In genomic region chr21:44299458-44300261, GRCh38 we compare ENCODE assay signal across 8 cellular contexts. TPM values are rescaled to one million over a fixed set of nuclear protein-coding genes. Genes with fewer than 3 reads are reported as not detected.
A peak's percentile ranks its signal among the peaks of the same experiment; 100 is the strongest.
DNase-seq lines count a peak whose midpoint lies in the region; ATAC-seq and TF ChIP-seq lines count a peak whose summit lies in the region.

Gene PFKL, plus strand, starts transcription at chr21:44300053. Its CDS starts 53 bp downstream, at chr21:44300106.

- no peaks in the 10 kb centered on the region for H3K36me3 ChIP-seq in tibial nerve

- H3K4me3 Mint-ChIP-seq in activated naive CD8-positive, alpha-beta T cell treated with anti-CD3 and anti-CD28 coated beads for 36 hours, result peak within 1 kb of the TSS; percentile 89

- TF ChIP-seq CTCF in omental fat pad (IDR thresholded peaks at IDR 0.05) (no peak), tibial nerve (IDR thresholded peaks at IDR 0.05) (peak in 2 of 5 experiments; percentile 18 to 36)

- H3K9me3 Mint-ChIP-seq in activated naive CD8-positive, alpha-beta T cell treated with anti-CD3 and anti-CD28 coated beads for 36 hours, result no peaks in the 10 kb centered on the region

- peak in 1 of 2 donors; percentile 57 for TF ChIP-seq POLR2A in tibial nerve (IDR thresholded peaks at IDR 0.05)

- peak; percentile 61 for ATAC-seq in GM19463 (IDR thresholded peaks at IDR 0.05; ENCODE audit: unreplicated experiment)
- ATAC-seq in SK-N-SH treated with all-trans-retinoic acid at 6 μM for 48 hours, result peak; percentile 68
- ATAC-seq in omental fat pad (ENCODE audit: low FRiP score), result peak; percentile 78

- DNase-seq in COLO668 (lab: John Stamatoyannopoulos, UW; ENCODE audit: unreplicated experiment) (peak; percentile 83), HS-27A (ENCODE audit: low read depth) (peak; percentile 29), glomerular visceral epithelial cell (ENCODE audit: extremely low spot score) (peak; percentile 73), omental fat pad (ENCODE audit: low spot score) (no peak), tibial nerve (ENCODE audit: low spot score in 2 of 2) (peak; percentile 45 to 49)
- peak; percentile 80 for DNase-seq in activated naive CD8-positive, alpha-beta T cell treated with anti-CD3 and anti-CD28 coated beads for 36 hours

- H3K4me3 ChIP-seq in tibial nerve, result peak within 1 kb of the TSS; percentile 55 to 97 (median 72)

- H3K27ac ChIP-seq in tibial nerve, result peak within 1 kb of the TSS; percentile 70 to 98 (median 94)

- H3K27me3 Mint-ChIP-seq in activated naive CD8-positive, alpha-beta T cell treated with anti-CD3 and anti-CD28 coated beads for 36 hours, result no peaks in the 10 kb centered on the region

- H3K27me3 ChIP-seq in tibial nerve, result no peaks in the 10 kb centered on the region

- peaks cover 3% of the 10 kb centered on the region for H3K36me3 Mint-ChIP-seq in activated naive CD8-positive, alpha-beta T cell treated with anti-CD3 and anti-CD28 coated beads for 36 hours

- TF ChIP-seq EP300 in tibial nerve (IDR thresholded peaks at IDR 0.05), result peak in 1 of 2 donors; percentile 66

- peak within 1 kb of the TSS; percentile 96 for H3K27ac Mint-ChIP-seq in activated naive CD8-positive, alpha-beta T cell treated with anti-CD3 and anti-CD28 coated beads for 36 hours

- H3K9me3 ChIP-seq in tibial nerve, result no peaks in the 10 kb centered on the region

- WGBS in tibial nerve, 2 donors, result 1% methylated on average over 31 to 44 of the region's 94 CpGs

- H3K4me1 Mint-ChIP-seq in activated naive CD8-positive, alpha-beta T cell treated with anti-CD3 and anti-CD28 coated beads for 36 hours, result peaks cover 41% of the 10 kb centered on the region

- H3K4me1 ChIP-seq in tibial nerve, result peaks cover 0 to 72% (median 54%) of the 10 kb centered on the region in 4 donors

TF ChIP-seq in SK-N-SH treated with all-trans-retinoic acid at 6 μM for 48 hours, 23 proteins besides CTCF, POLR2A, EP300 and RAD21:
- TF ChIP-seq CSDC2 (CRISPR knock-in tag; IDR thresholded peaks at IDR 0.05) (no peak), BACH2 (CRISPR knock-in tag; IDR thresholded peaks at IDR 0.05; ENCODE audit: borderline replicate concordance) (no peak)
TF ChIP-seq in SK-N-SH treated with all-trans-retinoic acid at 6 μM for 48 hours: peak in this region for 0.

RNA-seq across cellular contexts. Expression of gene PFKL, which starts in this region (rescaled TPM):
- 100 to 1,000 TPM; 150 to 154 TPM for total RNA-seq in activated naive CD8-positive, alpha-beta T cell treated with anti-CD3 and anti-CD28 coated beads for 36 hours
- total RNA-seq in omental fat pad (100 to 1,000 TPM in 3 of 4 donors, 10 to 100 TPM in 1; 75.7 to 114 (median 104) TPM), tibial nerve (100 to 1,000 TPM in 3 of 4 donors, 10 to 100 TPM in 1; 94.6 to 155 (median 141) TPM)
